Comparison of ENCODE assay signal across 1 cellular context in genomic region chr15:78266229-78266628, GRCh38.
TF ChIP-seq lines count a peak whose summit lies in the region.

No MANE protein-coding gene starts in this region.

TF ChIP-seq in K562, 482 proteins besides CTCF, POLR2A, EP300 and RAD21:
- TF ChIP-seq RBM14 (IDR thresholded peaks at IDR 0.05; ENCODE audit: borderline replicate concordance, insufficient read depth, low read depth, low read length) (no peak), ZNF507 (tag; conservative IDR thresholded peaks at IDR 0.05) (no peak), NCOA4 (IDR thresholded peaks at IDR 0.05; ENCODE audit: partially characterized antibody) (no peak), MAFG (tag; conservative IDR thresholded peaks at IDR 0.05) (no peak), MCM2 (IDR thresholded peaks at IDR 0.05; ENCODE audit: low read depth) (no peak), NR4A1 (CRISPR knock-in tag; IDR thresholded peaks at IDR 0.05) (no peak), NR4A1 (tag; IDR thresholded peaks at IDR 0.05) (no peak), ZNF280B (CRISPR knock-in tag; IDR thresholded peaks at IDR 0.05) (no peak), STAG1 (CRISPR knock-in tag; IDR thresholded peaks at IDR 0.05; ENCODE audit: borderline replicate concordance) (no peak), ILK (tag; IDR thresholded peaks at IDR 0.05; ENCODE audit: borderline replicate concordance, low read depth) (no peak), FOXJ2 (tag; IDR thresholded peaks at IDR 0.05) (no peak), ZNF398 (CRISPR knock-in tag; IDR thresholded peaks at IDR 0.05) (no peak), ZFP30 (CRISPR knock-in tag; IDR thresholded peaks at IDR 0.05; ENCODE audit: borderline replicate concordance) (no peak), SMAD2 (IDR thresholded peaks at IDR 0.05; ENCODE audit: low read depth, low read length) (no peak)
